38 cellular contexts compared by ENCODE assay signal in the genomic region with DNA sequence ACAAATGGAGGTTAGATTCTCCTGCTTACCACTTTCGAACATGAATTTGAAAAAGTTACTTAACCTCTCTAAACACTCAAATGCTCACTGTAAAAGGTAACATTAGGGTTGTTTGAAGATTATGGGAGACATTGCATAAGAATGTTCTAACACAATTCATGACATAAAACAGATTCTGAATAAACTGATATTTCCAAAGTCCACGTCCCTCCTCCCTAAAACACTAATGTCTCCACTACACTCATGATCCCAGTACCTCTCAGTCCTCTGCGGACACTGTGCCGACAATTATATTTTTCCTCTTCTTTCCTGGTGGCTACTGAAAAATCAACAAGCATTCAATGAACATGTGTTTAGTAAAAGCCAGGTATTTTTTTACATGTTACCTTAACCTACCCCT. TPM values are rescaled to one million over a fixed set of nuclear protein-coding genes. Genes with fewer than 3 reads are reported as not detected.
"Had no signal": no experiment of that assay in that cellular context is flagged by ENCODE, and none has a peak within 500 bp of the region (broad histone marks: within the 10 kb centered on the region; RNA-seq: fewer than 3 reads in every experiment).

No MANE protein-coding gene starts in this region.

- H3K36me3 ChIP-seq: brain microvascular endothelial cell, breast epithelium had no signal

- H3K4me1 ChIP-seq: adrenal gland, body of pancreas, breast epithelium had no signal

- ATAC-seq: activated CD8-positive, alpha-beta T cell treated with anti-CD3 and anti-CD28 coated beads for 36 hours; activated naive CD4-positive, alpha-beta T cell treated with anti-CD3 and anti-CD28 coated beads, Interleukin-2, amount 50 U/mL, for 72 hours; activated T-cell treated with anti-CD3 and anti-CD28 coated beads, Interleukin-2, amount 50 U/mL, for 4 hours; activated T-cell treated with anti-CD3 and anti-CD28 coated beads, Interleukin-2, amount 50 U/mL, for 72 hours; activated T-helper 17 cell treated with anti-CD3 and anti-CD28 coated beads, Interleukin-2, amount 50 U/mL, for 72 hours; body of pancreas had no signal

- H3K4me3 ChIP-seq: adrenal gland, body of pancreas, breast epithelium had no signal

- DNase-seq: activated B cell treated with CpG ODN at 0.5 μM for 24 hours; activated CD4-positive, alpha-beta memory T cell treated with anti-CD3 and anti-CD28 coated beads for 36 hours; activated CD4-positive, alpha-beta T cell treated with anti-CD3 and anti-CD28 coated beads for 4 hours; activated CD4-positive, alpha-beta T cell treated with anti-CD3 and anti-CD28 coated beads, Interleukin-2, amount 10 ng/mL, durations not matched to agents 24 days and 14 days; activated CD4-positive, alpha-beta T cell treated with anti-CD3 and anti-CD28 coated beads, Interleukin-2, amount 50 U/mL, for 1 hour; activated CD4-positive, alpha-beta T cell treated with anti-CD3 and anti-CD28 coated beads, Interleukin-2, amount 50 U/mL, for 4 hours; activated CD4-positive, CD25-positive, alpha-beta regulatory T cell treated with anti-CD3 and anti-CD28 coated beads, Interleukin-2, amount 50 U/mL, for 72 hours; activated CD8-positive, alpha-beta memory T cell treated with anti-CD3 and anti-CD28 coated beads, Interleukin-2, amount 50 U/mL, for 4 hours; activated CD8-positive, alpha-beta T cell treated with anti-CD3 and anti-CD28 coated beads for 36 hours; activated effector memory CD4-positive, alpha-beta T cell treated with anti-CD3 and anti-CD28 coated beads, Interleukin-2, amount 50 U/mL, for 16 hours; activated gamma-delta T cell treated with Interleukin-2 at 50 U/mL for 16 hours; activated naive CD4-positive, alpha-beta T cell; activated naive CD4-positive, alpha-beta T cell treated with anti-CD3 and anti-CD28 coated beads for 36 hours; activated naive CD4-positive, alpha-beta T cell treated with anti-CD3 and anti-CD28 coated beads, Interleukin-2, amount 50 U/mL, for 16 hours; activated naive CD8-positive, alpha-beta T cell treated with anti-CD3 and anti-CD28 coated beads for 36 hours; activated T-cell treated with anti-CD3 and anti-CD28 coated beads for 4 hours; activated T-cell treated with anti-CD3 and anti-CD28 coated beads, Interleukin-2, amount 50 U/mL, for 1 hour; activated T-cell treated with anti-CD3 and anti-CD28 coated beads, Interleukin-2, amount 50 U/mL, for 4 hours; activated T-cell treated with anti-CD3 and anti-CD28 coated beads, Interleukin-2, amount 50 U/mL, for 72 hours; adrenal gland; amniotic stem cell; aorta; body of pancreas; central memory CD4-positive, alpha-beta T cell; T-helper 1 cell; T-helper 2 cell; T-helper 9 cell had no signal

- H3K9me3 ChIP-seq: adrenal gland, body of pancreas, breast epithelium had no signal

- H3K27ac ChIP-seq: adrenal gland, body of pancreas, brain microvascular endothelial cell, breast epithelium, VCaP had no signal

- H3K27me3 ChIP-seq: adrenal gland, body of pancreas, brain microvascular endothelial cell, breast epithelium had no signal

- FAIRE-seq: astrocyte, TTC549 had no signal

RNA-seq across cellular contexts. Expression of a gene that starts 18.8 kb away (rescaled TPM):
- total RNA-seq: activated B cell treated with CpG ODN at 0.5 μM for 24 hours; activated CD4-positive, alpha-beta memory T cell treated with anti-CD3 and anti-CD28 coated beads for 36 hours; activated CD4-positive, alpha-beta T cell treated with anti-CD3 and anti-CD28 coated beads, Interleukin-2, amount 10 ng/mL, durations not matched to agents 24 days and 14 days; activated CD8-positive, alpha-beta memory T cell treated with anti-CD3 and anti-CD28 coated beads for 36 hours; activated CD8-positive, alpha-beta T cell treated with anti-CD3 and anti-CD28 coated beads for 36 hours; activated naive CD4-positive, alpha-beta T cell treated with anti-CD3 and anti-CD28 coated beads for 36 hours; activated naive CD4-positive, alpha-beta T cell treated with anti-CD3 and anti-CD28 coated beads, Interleukin-2, amount 50 U/mL, for 72 hours; activated naive CD8-positive, alpha-beta T cell treated with anti-CD3 and anti-CD28 coated beads for 36 hours; activated T-cell treated with anti-CD3 and anti-CD28 coated beads, Interleukin-2, amount 50 U/mL, for 4 hours; activated T-cell treated with anti-CD3 and anti-CD28 coated beads, Interleukin-2, amount 50 U/mL, for 72 hours; activated T-helper 1 cell treated with anti-CD3 and anti-CD28 coated beads, Interleukin-12 subunit alpha, Interleukin-12 subunit beta, Interleukin-2, Interleukin-4 antibody, amounts not matched to agents 30 ng/mL and 10 ng/mL and 1 ng/mL, durations not matched to agents 14 hours and 24 hours and 36 hours; activated T-helper 17 cell treated with anti-CD3 and anti-CD28 coated beads, Interleukin-2, amount 50 U/mL, for 72 hours; adrenal gland; aorta; astrocyte; breast epithelium; cardiac septum; cerebellum had no signal

RNA-seq across cellular contexts. Expression of a gene that starts 19.2 kb away (rescaled TPM):
- total RNA-seq: activated B cell treated with CpG ODN at 0.5 μM for 24 hours; activated CD4-positive, alpha-beta memory T cell treated with anti-CD3 and anti-CD28 coated beads for 36 hours; activated CD8-positive, alpha-beta memory T cell treated with anti-CD3 and anti-CD28 coated beads for 36 hours; activated CD8-positive, alpha-beta T cell treated with anti-CD3 and anti-CD28 coated beads for 36 hours; activated naive CD4-positive, alpha-beta T cell treated with anti-CD3 and anti-CD28 coated beads for 36 hours; activated naive CD4-positive, alpha-beta T cell treated with anti-CD3 and anti-CD28 coated beads, Interleukin-2, amount 50 U/mL, for 72 hours; activated naive CD8-positive, alpha-beta T cell treated with anti-CD3 and anti-CD28 coated beads for 36 hours; activated T-cell treated with anti-CD3 and anti-CD28 coated beads, Interleukin-2, amount 50 U/mL, for 4 hours; activated T-cell treated with anti-CD3 and anti-CD28 coated beads, Interleukin-2, amount 50 U/mL, for 72 hours; activated T-helper 1 cell treated with anti-CD3 and anti-CD28 coated beads, Interleukin-12 subunit alpha, Interleukin-12 subunit beta, Interleukin-2, Interleukin-4 antibody, amounts not matched to agents 30 ng/mL and 10 ng/mL and 1 ng/mL, durations not matched to agents 14 hours and 24 hours and 36 hours; activated T-helper 17 cell treated with anti-CD3 and anti-CD28 coated beads, Interleukin-2, amount 50 U/mL, for 72 hours; adrenal gland; aorta; body of pancreas; cardiac septum had no signal
- polyA plus RNA-seq: adrenal gland, aorta had no signal
